20 cellular contexts compared by ENCODE assay signal in genomic region chr2:40482091-40482490, GRCh38. TPM values are rescaled to one million over a fixed set of nuclear protein-coding genes. Genes with fewer than 3 reads are reported as not detected.
"Had no signal": no experiment of that assay in that cellular context is flagged by ENCODE, and none has a peak within 500 bp of the region (broad histone marks: within the 10 kb centered on the region; RNA-seq: fewer than 3 reads in every experiment).

No MANE protein-coding gene starts in this region.

- DNase-seq: activated B cell treated with CpG ODN at 0.5 μM for 24 hours; activated CD4-positive, alpha-beta memory T cell treated with anti-CD3 and anti-CD28 coated beads for 36 hours; activated CD4-positive, alpha-beta T cell treated with anti-CD3 and anti-CD28 coated beads for 4 hours; activated gamma-delta T cell treated with Interleukin-2 at 50 U/mL for 16 hours; activated T-cell treated with anti-CD3 and anti-CD28 coated beads for 4 hours; adrenal gland; dermis blood vessel endothelial cell; effector memory CD4-positive, alpha-beta T cell; hippocampal formation; left cardiac atrium; nucleus accumbens; posterior cingulate gyrus; stimulated activated CD4-positive, alpha-beta T cell treated with anti-CD3 and anti-CD28 coated beads, Interleukin-4, amount 100 ng/mL, for 1 hour; stomach had no signal

- H3K27ac ChIP-seq: adrenal gland, breast epithelium, stomach, thoracic aorta had no signal

- H3K4me1 ChIP-seq: adrenal gland, breast epithelium had no signal

- H3K9me3 ChIP-seq: adrenal gland, stomach, thoracic aorta, upper lobe of left lung had no signal

- ATAC-seq: activated naive CD4-positive, alpha-beta T cell treated with anti-CD3 and anti-CD28 coated beads, Interleukin-2, amount 50 U/mL, for 72 hours; natural killer cell treated with Interleukin-12 subunit alpha and Interleukin-12 subunit beta and Interleukin-15 and Interleukin-18, amount 100 ng/mL, for 72 hours had no signal

- H3K4me3 ChIP-seq: adrenal gland, breast epithelium, lung, stomach, thoracic aorta, upper lobe of left lung had no signal

- H3K36me3 ChIP-seq: adrenal gland, breast epithelium, stomach, thoracic aorta, upper lobe of left lung had no signal

- H3K27me3 ChIP-seq: adrenal gland, breast epithelium, stomach, upper lobe of left lung had no signal

RNA-seq across cellular contexts. Expression of gene SLC8A1, which starts 30.2 kb away (rescaled TPM):
- total RNA-seq: natural killer cell treated with Interleukin-12 subunit alpha and Interleukin-12 subunit beta and Interleukin-15 and Interleukin-18, amount 100 ng/mL, for 72 hours had no signal
